Comparison of ENCODE assay signal across 22 cellular contexts in the genomic region with DNA sequence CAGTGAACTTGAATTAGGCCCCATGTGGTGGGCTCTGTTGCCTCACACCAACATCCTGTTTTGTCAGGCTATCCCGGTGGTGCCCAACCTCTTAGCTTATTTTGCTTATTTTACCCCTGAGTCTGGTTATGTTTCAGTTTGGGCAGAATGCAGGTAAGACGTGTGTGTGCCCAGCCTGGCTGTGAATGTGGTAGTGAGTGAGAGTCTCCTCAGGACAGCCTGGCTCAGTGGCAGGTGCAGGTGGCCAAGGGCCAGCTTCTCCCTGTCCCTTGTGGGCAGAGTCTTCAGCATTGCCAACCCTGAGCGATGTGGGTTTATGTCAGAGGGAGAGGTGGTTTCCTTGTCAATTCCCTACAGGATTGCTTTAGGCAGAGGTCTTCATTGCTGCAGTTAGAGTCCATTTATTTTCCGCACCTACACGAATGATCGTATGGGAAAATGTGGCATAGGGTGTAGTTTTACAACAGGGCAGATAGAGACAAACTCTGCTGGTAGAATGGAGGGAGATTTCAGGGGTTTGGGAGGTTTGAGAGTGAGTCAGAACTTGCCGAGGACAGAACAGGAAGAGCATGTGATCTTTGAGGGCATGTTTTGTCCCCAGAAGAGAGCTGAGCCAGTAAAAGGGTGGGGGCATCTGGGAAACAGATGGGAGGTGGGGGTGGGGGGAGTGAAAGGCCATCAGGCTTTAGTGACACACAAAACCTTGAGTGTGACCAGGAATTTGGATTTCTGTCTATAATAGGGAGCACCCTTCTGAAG.
DNase-seq lines count a peak whose midpoint lies in the region; FAIRE-seq and TF ChIP-seq lines count a peak whose summit lies in the region.
"Had no signal": no experiment of that assay in that cellular context is flagged by ENCODE, and none has a peak within 500 bp of the region (broad histone marks: within the 10 kb centered on the region; RNA-seq: fewer than 3 reads in every experiment).

No MANE protein-coding gene starts in this region.

- no peak for TF ChIP-seq POLR2A in suprapubic skin (IDR thresholded peaks at IDR 0.05)

- H3K27me3 ChIP-seq in bronchial epithelial cell (ENCODE audit: control insufficient read depth, insufficient read depth, low read length) = no peaks in the 10 kb centered on the region
- no peaks in the 10 kb centered on the region for H3K27me3 ChIP-seq in suprapubic skin
- H3K27me3 ChIP-seq: BE2C, MG63, SJCRH30 had no signal

- 63% methylated on average over 7 of the region's 7 CpGs for WGBS in suprapubic skin

- no peak for FAIRE-seq in bronchial epithelial cell (lab: Jason Lieb, UNC)
- FAIRE-seq: G401.6, GM12878 had no signal

- no peaks in the 10 kb centered on the region for H3K36me3 ChIP-seq in bronchial epithelial cell (ENCODE audit: control insufficient read depth, insufficient read depth, low read length)
- H3K36me3 ChIP-seq in suprapubic skin = no peaks in the 10 kb centered on the region
- H3K36me3 ChIP-seq: BE2C, MG63, SJCRH30 had no signal

- peak; percentile 88 to 89 for DNase-seq in Kasumi-1 (lab: John Stamatoyannopoulos, UW)
- DNase-seq in bronchial epithelial cell (ENCODE audit: low read depth) = peak; percentile 26
- DNase-seq in kidney tubule cell (ENCODE audit: low spot score) = peak; percentile 33
- no peak for DNase-seq in suprapubic skin (ENCODE audit: low spot score in 2 of 2)
- DNase-seq in SHP77 treated with DMSO at 0.1 percent for 48 hours (lab: John Stamatoyannopoulos, UW) = no peak
- DNase-seq in activated CD4-positive, CD25-positive, alpha-beta regulatory T cell (lab: John Stamatoyannopoulos, UW) = no peak
- no peak for DNase-seq in T1000 (lab: John Stamatoyannopoulos, UW)
- DNase-seq: BE2C; CD8-positive, alpha-beta T cell; DMS79; GM23248; KG1; MG63; NCI-H1417; NCI-H187 treated with DMSO at 0.1 percent for 48 hours; NCI-H345; NCI-H69; PC-3; SJCRH30 had no signal

- no peaks in the 10 kb centered on the region for H3K9me3 ChIP-seq in suprapubic skin
- H3K9me3 ChIP-seq: BE2C, MG63, SJCRH30 had no signal

- TF ChIP-seq EP300 in suprapubic skin (IDR thresholded peaks at IDR 0.05) = no peak

- peak overlapping the region; percentile 17 for H3K27ac ChIP-seq in suprapubic skin
- H3K27ac ChIP-seq: GM23248, RWPE1, SJCRH30 had no signal

- H3K4me3 ChIP-seq in bronchial epithelial cell (ENCODE audit: low read depth, low read length) = no peak overlapping the region
- no peak overlapping the region for H3K4me3 ChIP-seq in suprapubic skin
- H3K4me3 ChIP-seq: GM12878, GM23248, MG63, SJCRH30 had no signal

- no peaks in the 10 kb centered on the region for H3K4me1 ChIP-seq in suprapubic skin
- H3K4me1 ChIP-seq: BE2C, SJCRH30 had no signal

- TF ChIP-seq CTCF in bronchial epithelial cell (IDR thresholded peaks at IDR 0.05; ENCODE audit: insufficient read depth, low read length, severe bottlenecking) = no peak
- no peak for TF ChIP-seq CTCF in suprapubic skin (IDR thresholded peaks at IDR 0.05)

Comparison
In these comparisons a context has a peak if more than half of its experiments do, and no peak if none do; other contexts are left out.
1. DNase-seq: peak in Kasumi-1 (2 of 2), bronchial epithelial cell (single experiment) and kidney tubule cell (single experiment); none in suprapubic skin (0 of 2), SHP77 treated with DMSO at 0.1 percent for 48 hours (single experiment), activated CD4-positive, CD25-positive, alpha-beta regulatory T cell (0 of 4) and T1000 (single experiment).